In genomic region chr18:7775848-7776247, GRCh38 we compare ENCODE assay signal across 25 cellular contexts.
"Had no signal": no experiment of that assay in that cellular context is flagged by ENCODE, and none has a peak within 500 bp of the region (broad histone marks: within the 10 kb centered on the region; RNA-seq: fewer than 3 reads in every experiment).

No MANE protein-coding gene starts in this region.

- H3K27ac ChIP-seq: adrenal gland, body of pancreas, coronary artery, dorsolateral prefrontal cortex had no signal

- DNase-seq: activated CD4-positive, alpha-beta memory T cell treated with anti-CD3 and anti-CD28 coated beads for 36 hours; activated CD4-positive, alpha-beta T cell treated with anti-CD3 and anti-CD28 coated beads for 36 hours; activated CD4-positive, alpha-beta T cell treated with anti-CD3 and anti-CD28 coated beads, Interleukin-2, amount 10 ng/mL, durations not matched to agents 24 days and 14 days; activated CD4-positive, CD25-positive, alpha-beta regulatory T cell; activated CD4-positive, CD25-positive, alpha-beta regulatory T cell treated with anti-CD3 and anti-CD28 coated beads, Interleukin-2, amount 50 U/mL, for 72 hours; activated CD8-positive, alpha-beta memory T cell treated with anti-CD3 and anti-CD28 coated beads, Interleukin-2, amount 10 ng/mL, durations not matched to agents 7 days and 5 days; activated CD8-positive, alpha-beta memory T cell treated with anti-CD3 and anti-CD28 coated beads, Interleukin-2, amount 50 U/mL, for 4 hours; activated CD8-positive, alpha-beta T cell treated with anti-CD3 and anti-CD28 coated beads, Interleukin-2, amount 10 ng/mL, durations not matched to agents 7 days and 5 days; activated effector memory CD4-positive, alpha-beta T cell treated with anti-CD3 and anti-CD28 coated beads, Interleukin-2, amount 50 U/mL, for 16 hours; activated naive CD4-positive, alpha-beta T cell treated with anti-CD3 and anti-CD28 coated beads for 36 hours; activated naive CD8-positive, alpha-beta T cell treated with anti-CD3 and anti-CD28 coated beads for 36 hours; activated naive CD8-positive, alpha-beta T cell treated with anti-CD3 and anti-CD28 coated beads, Interleukin-2, amount 50 U/mL, for 24 hours; activated T-cell treated with anti-CD3 and anti-CD28 coated beads, Interleukin-2, amount 50 U/mL, for 1 hour; activated T-cell treated with anti-CD3 and anti-CD28 coated beads, Interleukin-2, amount 50 U/mL, for 48 hours; adrenal gland; amygdala; aorta; body of pancreas; dorsolateral prefrontal cortex; effector memory CD4-positive, alpha-beta T cell; endodermal cell; foreskin fibroblast; head of caudate nucleus had no signal

- H3K4me3 ChIP-seq: adrenal gland, body of pancreas, coronary artery, dorsolateral prefrontal cortex had no signal

- H3K36me3 ChIP-seq: adrenal gland had no signal

- H3K9me3 ChIP-seq: adrenal gland, body of pancreas had no signal

- H3K27me3 ChIP-seq: adrenal gland, body of pancreas had no signal

- ATAC-seq: activated CD4-positive, alpha-beta T cell treated with anti-CD3 and anti-CD28 coated beads for 36 hours; activated CD8-positive, alpha-beta memory T cell treated with anti-CD3 and anti-CD28 coated beads, Interleukin-2, amount 10 ng/mL, durations not matched to agents 7 days and 5 days; activated CD8-positive, alpha-beta T cell treated with anti-CD3 and anti-CD28 coated beads, Interleukin-2, amount 10 ng/mL, durations not matched to agents 7 days and 5 days; activated naive CD8-positive, alpha-beta T cell treated with anti-CD3 and anti-CD28 coated beads, Interleukin-2, amount 50 U/mL, for 24 hours; body of pancreas; esophagus mucosa had no signal
